In genomic region chr1:21337459-21337930, GRCh38 we compare ENCODE assay signal across 9 cellular contexts. TPM values are rescaled to one million over a fixed set of nuclear protein-coding genes. Genes with fewer than 3 reads are reported as not detected.
DNase-seq lines count a peak whose midpoint lies in the region; ATAC-seq and TF ChIP-seq lines count a peak whose summit lies in the region.
"Had no signal": no experiment of that assay in that cellular context is flagged by ENCODE, and none has a peak within 500 bp of the region (broad histone marks: within the 10 kb centered on the region; RNA-seq: fewer than 3 reads in every experiment).

No MANE protein-coding gene starts in this region.

- no peak for ATAC-seq in natural killer cell treated with Interleukin-12 subunit alpha and Interleukin-12 subunit beta and Interleukin-15 and Interleukin-18, amount 100 ng/mL, for 72 hours
- ATAC-seq in natural killer cell (no peak), GM21737 (IDR thresholded peaks at IDR 0.05; ENCODE audit: unreplicated experiment) (no peak), HG02938 (IDR thresholded peaks at IDR 0.05; ENCODE audit: unreplicated experiment) (no peak)
- ATAC-seq in activated naive CD8-positive, alpha-beta T cell treated with anti-CD3 and anti-CD28 coated beads, Interleukin-2, amount 50 U/mL, for 24 hours: no peak
- no peak for ATAC-seq in stimulated activated naive CD8-positive, alpha-beta T cell treated with anti-CD3 and anti-CD28 coated beads, Interleukin-15, amount 100 ng/mL, for 72 hours

- H3K36me3 ChIP-seq in muscle layer of colon (ENCODE audit: insufficient read depth, low read length): no peaks in the 10 kb centered on the region
- H3K36me3 ChIP-seq: ovary had no signal

- H3K4me1 Mint-ChIP-seq in natural killer cell treated with Interleukin-12 subunit alpha and Interleukin-12 subunit beta and Interleukin-15 and Interleukin-18, amount 100 ng/mL, for 72 hours (ENCODE audit: low read depth in 2 of 2): peaks cover 46 to 71% of the 10 kb centered on the region in 2 donors
- H3K4me1 Mint-ChIP-seq in natural killer cell: peaks cover 55 to 87% of the 10 kb centered on the region in 2 donors
- peaks cover 97% of the 10 kb centered on the region for H3K4me1 Mint-ChIP-seq in activated naive CD8-positive, alpha-beta T cell treated with anti-CD3 and anti-CD28 coated beads, Interleukin-2, amount 50 U/mL, for 24 hours
- peaks cover 99% of the 10 kb centered on the region for H3K4me1 Mint-ChIP-seq in stimulated activated naive CD8-positive, alpha-beta T cell treated with anti-CD3 and anti-CD28 coated beads, Interleukin-15, amount 100 ng/mL, for 72 hours

- no peaks in the 10 kb centered on the region for H3K27me3 ChIP-seq in muscle layer of colon (ENCODE audit: control insufficient read depth in 1 of 2, insufficient read depth in 2 of 2, low read length in 2 of 2)
- H3K27me3 ChIP-seq: ovary had no signal

- H3K27me3 Mint-ChIP-seq in natural killer cell treated with Interleukin-12 subunit alpha and Interleukin-12 subunit beta and Interleukin-15 and Interleukin-18, amount 100 ng/mL, for 72 hours: no peaks in the 10 kb centered on the region
- H3K27me3 Mint-ChIP-seq in natural killer cell (ENCODE audit: low read depth in 2 of 2): no peaks in the 10 kb centered on the region
- no peaks in the 10 kb centered on the region for H3K27me3 Mint-ChIP-seq in activated naive CD8-positive, alpha-beta T cell treated with anti-CD3 and anti-CD28 coated beads, Interleukin-2, amount 50 U/mL, for 24 hours
- no peaks in the 10 kb centered on the region for H3K27me3 Mint-ChIP-seq in stimulated activated naive CD8-positive, alpha-beta T cell treated with anti-CD3 and anti-CD28 coated beads, Interleukin-15, amount 100 ng/mL, for 72 hours

- no peak for TF ChIP-seq CTCF in natural killer cell (IDR thresholded peaks at IDR 0.05)

- peak overlapping the region; percentile 6 for H3K4me3 Mint-ChIP-seq in natural killer cell treated with Interleukin-12 subunit alpha and Interleukin-12 subunit beta and Interleukin-15 and Interleukin-18, amount 100 ng/mL, for 72 hours
- H3K4me3 Mint-ChIP-seq in natural killer cell: no peak overlapping the region
- no peak overlapping the region for H3K4me3 Mint-ChIP-seq in activated naive CD8-positive, alpha-beta T cell treated with anti-CD3 and anti-CD28 coated beads, Interleukin-2, amount 50 U/mL, for 24 hours
- H3K4me3 Mint-ChIP-seq in stimulated activated naive CD8-positive, alpha-beta T cell treated with anti-CD3 and anti-CD28 coated beads, Interleukin-15, amount 100 ng/mL, for 72 hours: no peak overlapping the region

- no peak overlapping the region for H3K27ac Mint-ChIP-seq in natural killer cell treated with Interleukin-12 subunit alpha and Interleukin-12 subunit beta and Interleukin-15 and Interleukin-18, amount 100 ng/mL, for 72 hours
- H3K27ac Mint-ChIP-seq in natural killer cell: peak overlapping the region in 1 of 2 donors; percentile 24
- peak overlapping the region; percentile 52 for H3K27ac Mint-ChIP-seq in activated naive CD8-positive, alpha-beta T cell treated with anti-CD3 and anti-CD28 coated beads, Interleukin-2, amount 50 U/mL, for 24 hours
- H3K27ac Mint-ChIP-seq in stimulated activated naive CD8-positive, alpha-beta T cell treated with anti-CD3 and anti-CD28 coated beads, Interleukin-15, amount 100 ng/mL, for 72 hours: peak overlapping the region in 1 of 2 donors; percentile 59

- peak overlapping the region; percentile 65 for H3K27ac ChIP-seq in muscle layer of colon (ENCODE audit: low read depth, low read length)

- intact Hi-C loops in natural killer cell (cut with micrococcal nuclease): loop anchor here (10.0 kb wide), 1 partner anchor 687 kb away; no protein-coding TSS in a partner anchor

- no peaks in the 10 kb centered on the region for H3K36me3 Mint-ChIP-seq in natural killer cell treated with Interleukin-12 subunit alpha and Interleukin-12 subunit beta and Interleukin-15 and Interleukin-18, amount 100 ng/mL, for 72 hours
- no peaks in the 10 kb centered on the region for H3K36me3 Mint-ChIP-seq in natural killer cell
- H3K36me3 Mint-ChIP-seq in activated naive CD8-positive, alpha-beta T cell treated with anti-CD3 and anti-CD28 coated beads, Interleukin-2, amount 50 U/mL, for 24 hours (ENCODE audit: low read depth): peaks cover 30% of the 10 kb centered on the region

- peaks cover 91% of the 10 kb centered on the region for H3K4me1 ChIP-seq in muscle layer of colon (ENCODE audit: insufficient read depth, low read length)

- no peaks in the 10 kb centered on the region for H3K9me3 ChIP-seq in muscle layer of colon (ENCODE audit: low read length)
- H3K9me3 ChIP-seq: ovary had no signal

- H3K9me3 Mint-ChIP-seq in natural killer cell treated with Interleukin-12 subunit alpha and Interleukin-12 subunit beta and Interleukin-15 and Interleukin-18, amount 100 ng/mL, for 72 hours: no peaks in the 10 kb centered on the region
- no peaks in the 10 kb centered on the region for H3K9me3 Mint-ChIP-seq in natural killer cell
- no peaks in the 10 kb centered on the region for H3K9me3 Mint-ChIP-seq in activated naive CD8-positive, alpha-beta T cell treated with anti-CD3 and anti-CD28 coated beads, Interleukin-2, amount 50 U/mL, for 24 hours
- no peaks in the 10 kb centered on the region for H3K9me3 Mint-ChIP-seq in stimulated activated naive CD8-positive, alpha-beta T cell treated with anti-CD3 and anti-CD28 coated beads, Interleukin-15, amount 100 ng/mL, for 72 hours

- H3K4me3 ChIP-seq in muscle layer of colon (ENCODE audit: low read depth in 1 of 2, low read length in 2 of 2): peak overlapping the region in 1 of 2 donors; percentile 2
- H3K4me3 ChIP-seq: ovary had no signal

- H3K9ac ChIP-seq in muscle layer of colon (ENCODE audit: low read length): peak overlapping the region; percentile 16

- no peak for DNase-seq in natural killer cell treated with Interleukin-12 subunit alpha and Interleukin-12 subunit beta and Interleukin-15 and Interleukin-18, amount 100 ng/mL, for 72 hours (ENCODE audit: low spot score)
- DNase-seq in natural killer cell (no peak), activated gamma-delta T cell treated with Interleukin-2 at 50 U/mL for 16 hours (no peak)
- DNase-seq in activated naive CD8-positive, alpha-beta T cell treated with anti-CD3 and anti-CD28 coated beads, Interleukin-2, amount 50 U/mL, for 24 hours: no peak
- DNase-seq in stimulated activated naive CD8-positive, alpha-beta T cell treated with anti-CD3 and anti-CD28 coated beads, Interleukin-15, amount 100 ng/mL, for 72 hours: no peak

RNA-seq across cellular contexts. Expression of gene ECE1, which starts 47.2 kb away (rescaled TPM):
- total RNA-seq in natural killer cell treated with Interleukin-12 subunit alpha and Interleukin-12 subunit beta and Interleukin-15 and Interleukin-18, amount 100 ng/mL, for 72 hours: 10 to 100 TPM; 33.7 to 53.9 TPM
- total RNA-seq in natural killer cell: 10 to 100 TPM; 47.2 to 70.1 (median 50.7) TPM
